28 cellular contexts compared by ENCODE assay signal in genomic region chr11:75781831-75782230, GRCh38.
"Had no signal": no experiment of that assay in that cellular context is flagged by ENCODE, and none has a peak within 500 bp of the region (broad histone marks: within the 10 kb centered on the region; RNA-seq: fewer than 3 reads in every experiment).

No MANE protein-coding gene starts in this region.

- ATAC-seq: naive thymus-derived CD4-positive, alpha-beta T cell; natural killer cell; pancreas; right cardiac atrium; stimulated activated effector memory CD8-positive, alpha-beta T cell treated with anti-CD3 and anti-CD28 coated beads, Interleukin-12 subunit alpha, Interleukin-12 subunit beta, amount 100 ng/mL, for 72 hours; stimulated activated naive B cell treated with anti-CD40 and anti-IgM and Interleukin-4, amounts not matched to agents 10 μg/mL and 1 μg/mL and 100 μg/mL, for 72 hours; upper lobe of right lung had no signal

- FAIRE-seq: pancreas, small intestine had no signal

- H3K36me3 Mint-ChIP-seq: naive thymus-derived CD4-positive, alpha-beta T cell; natural killer cell; neural progenitor cell; stimulated activated effector memory CD8-positive, alpha-beta T cell treated with anti-CD3 and anti-CD28 coated beads, Interleukin-12 subunit alpha, Interleukin-12 subunit beta, amount 100 ng/mL, for 72 hours; type B pancreatic cell had no signal

- H3K9me3 Mint-ChIP-seq: naive thymus-derived CD4-positive, alpha-beta T cell; natural killer cell; nephron; neural progenitor cell; stimulated activated effector memory CD8-positive, alpha-beta T cell treated with anti-CD3 and anti-CD28 coated beads, Interleukin-12 subunit alpha, Interleukin-12 subunit beta, amount 100 ng/mL, for 72 hours; stimulated activated naive B cell treated with anti-CD40 and anti-IgM and Interleukin-4, amounts not matched to agents 10 μg/mL and 1 μg/mL and 100 μg/mL, for 72 hours; stimulated activated naive CD8-positive, alpha-beta T cell treated with anti-CD3 and anti-CD28 coated beads, Interleukin-15, Interleukin-2, amounts not matched to agents 100 ng/mL and 50 ng/mL, for 24 hours; type B pancreatic cell had no signal

- H3K9me3 ChIP-seq: pancreas, prostate gland, right lobe of liver, sigmoid colon, stomach, suprapubic skin, testis, tibial artery, transverse colon, upper lobe of right lung, uterus had no signal

- H3K9ac ChIP-seq: neural progenitor cell had no signal

- H3K4me2 ChIP-seq: neural progenitor cell had no signal

- H3K4me3 ChIP-seq: neural progenitor cell, pancreas, prostate gland, right lobe of liver, sigmoid colon, stomach, suprapubic skin, testis, tibial artery, transverse colon, upper lobe of right lung, uterus had no signal

- H3K36me3 ChIP-seq: neural progenitor cell, pancreas, prostate gland, sigmoid colon, stomach, suprapubic skin, transverse colon, upper lobe of right lung, uterus had no signal

- H3K27me3 Mint-ChIP-seq: naive thymus-derived CD4-positive, alpha-beta T cell; stimulated activated naive B cell treated with anti-CD40 and anti-IgM and Interleukin-4, amounts not matched to agents 10 μg/mL and 1 μg/mL and 100 μg/mL, for 72 hours; stimulated activated naive CD8-positive, alpha-beta T cell treated with anti-CD3 and anti-CD28 coated beads, Interleukin-15, Interleukin-2, amounts not matched to agents 100 ng/mL and 50 ng/mL, for 24 hours; type B pancreatic cell had no signal

- DNase-seq: naive thymus-derived CD4-positive, alpha-beta T cell; natural killer cell; occipital lobe; right cardiac atrium; sigmoid colon; small intestine; stimulated activated CD4-positive, alpha-beta T cell treated with anti-CD3 and anti-CD28 coated beads, Interleukin-15, amount 100 ng/mL, for 24 hours; stimulated activated CD4-positive, alpha-beta T cell treated with anti-CD3 and anti-CD28 coated beads, Interleukin-2, amount 100 ng/mL, for 24 hours; stimulated activated CD4-positive, alpha-beta T cell treated with anti-CD3 and anti-CD28 coated beads, Interleukin-2, amount 100 ng/mL, for 48 hours; stimulated activated CD4-positive, alpha-beta T cell treated with anti-CD3 and anti-CD28 coated beads, Interleukin-4, amount 100 ng/mL, for 24 hours; stimulated activated naive B cell treated with anti-CD40 and anti-IgM and Interleukin-4, amounts not matched to agents 10 μg/mL and 1 μg/mL and 100 μg/mL, for 72 hours; stimulated activated naive CD4-positive, alpha-beta T cell treated with Interleukin-2 at 50 U/mL for 16 hours; stomach; substantia nigra; testis; tibial artery; transverse colon; upper lobe of right lung; uterus had no signal

- H2AFZ ChIP-seq: neural progenitor cell had no signal

- H3K4me3 Mint-ChIP-seq: naive thymus-derived CD4-positive, alpha-beta T cell; natural killer cell; nephron; neural progenitor cell; stimulated activated effector memory CD8-positive, alpha-beta T cell treated with anti-CD3 and anti-CD28 coated beads, Interleukin-12 subunit alpha, Interleukin-12 subunit beta, amount 100 ng/mL, for 72 hours; stimulated activated naive B cell treated with anti-CD40 and anti-IgM and Interleukin-4, amounts not matched to agents 10 μg/mL and 1 μg/mL and 100 μg/mL, for 72 hours; stimulated activated naive CD8-positive, alpha-beta T cell treated with anti-CD3 and anti-CD28 coated beads, Interleukin-15, Interleukin-2, amounts not matched to agents 100 ng/mL and 50 ng/mL, for 24 hours; type B pancreatic cell had no signal

- H3K4me1 Mint-ChIP-seq: nephron, neural progenitor cell had no signal

- H3K4me1 ChIP-seq: neural progenitor cell, prostate gland, sigmoid colon, suprapubic skin, tibial artery, upper lobe of right lung, uterus had no signal

- H3K27ac ChIP-seq: neural progenitor cell, pancreas, prostate gland, sigmoid colon, stomach, suprapubic skin, testis, tibial artery, transverse colon, upper lobe of right lung, uterus had no signal

- H3K27me3 ChIP-seq: neural progenitor cell, pancreas, right lobe of liver, sigmoid colon, stomach, suprapubic skin, testis, tibial artery, transverse colon, upper lobe of right lung, uterus had no signal
